ENCODE assay signal across 25 cellular contexts in the genomic region with DNA sequence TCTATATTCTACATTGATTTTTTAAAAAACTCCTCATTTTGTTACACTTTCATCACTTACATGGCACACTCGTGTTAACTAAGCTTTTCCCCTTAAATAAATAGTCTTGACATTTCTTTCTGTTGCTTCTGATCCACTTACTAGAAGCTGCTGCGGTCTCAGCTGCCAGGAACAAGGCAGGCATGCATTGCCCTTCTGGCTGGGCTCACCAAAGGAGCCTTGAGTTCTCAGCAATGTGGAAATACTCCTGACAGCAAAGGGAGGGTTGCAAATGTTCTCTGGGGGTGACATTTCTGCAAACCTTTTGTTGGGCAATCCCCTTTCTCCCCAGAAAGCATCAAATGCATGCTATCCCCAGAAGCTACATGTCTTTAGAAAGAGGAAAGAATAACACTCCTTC.
"Had no signal": no experiment of that assay in that cellular context is flagged by ENCODE, and none has a peak within 500 bp of the region (broad histone marks: within the 10 kb centered on the region; RNA-seq: fewer than 3 reads in every experiment).

No MANE protein-coding gene starts in this region.

- H3K27me3 ChIP-seq: left lung, ovary, right atrium auricular region, right lobe of liver, spleen, uterus had no signal

- H3K9me3 ChIP-seq: heart left ventricle, left lung, lower lobe of right lung, mucosa of descending colon, neutrophil, ovary, right atrium auricular region, right lobe of liver, spleen, uterus had no signal

- DNase-seq: heart left ventricle; hypothalamus; immature natural killer cell; kidney; left colon; left lung; lower lobe of right lung; mammary epithelial cell; mesendoderm; mucosa of descending colon; naive thymus-derived CD4-positive, alpha-beta T cell; occipital lobe; ovary; right lobe of liver; spleen; stimulated activated CD4-positive, alpha-beta T cell treated with anti-CD3 and anti-CD28 coated beads, Interleukin-4, amount 100 ng/mL, for 24 hours; stimulated activated naive CD4-positive, alpha-beta T cell treated with Interleukin-2 at 50 U/mL for 16 hours; stimulated activated naive CD8-positive, alpha-beta T cell treated with anti-CD3 and anti-CD28 coated beads, Interleukin-15, amount 100 ng/mL, for 72 hours; trophoblast cell; uterus had no signal

- H3K4me3 ChIP-seq: heart left ventricle, left lung, lower lobe of right lung, mucosa of descending colon, ovary, right atrium auricular region, right lobe of liver, skin epidermis, spleen, uterus had no signal

- H3K36me3 ChIP-seq: heart left ventricle, left lung, lower lobe of right lung, neutrophil, ovary, right atrium auricular region, right lobe of liver, spleen, uterus had no signal

- H3K4me1 ChIP-seq: left lung, lower lobe of right lung, right lobe of liver, spleen had no signal

- ATAC-seq: heart left ventricle; left colon; left lung; lower lobe of right lung; mucosa of descending colon; naive thymus-derived CD4-positive, alpha-beta T cell; natural killer cell treated with Interleukin-12 subunit alpha and Interleukin-12 subunit beta and Interleukin-15 and Interleukin-18, amount 100 ng/mL, for 72 hours; right lobe of liver; stimulated activated effector memory CD8-positive, alpha-beta T cell treated with anti-CD3 and anti-CD28 coated beads, Interleukin-12 subunit alpha, Interleukin-12 subunit beta, amount 100 ng/mL, for 72 hours; stimulated activated naive CD8-positive, alpha-beta T cell treated with anti-CD3 and anti-CD28 coated beads, Interleukin-15, amount 100 ng/mL, for 72 hours had no signal

- H3K27ac ChIP-seq: heart left ventricle, left lung, lower lobe of right lung, neutrophil, ovary, right atrium auricular region, right lobe of liver, skin epidermis, spleen, uterus had no signal
